1 cellular context compared by ENCODE assay signal in the genomic region with DNA sequence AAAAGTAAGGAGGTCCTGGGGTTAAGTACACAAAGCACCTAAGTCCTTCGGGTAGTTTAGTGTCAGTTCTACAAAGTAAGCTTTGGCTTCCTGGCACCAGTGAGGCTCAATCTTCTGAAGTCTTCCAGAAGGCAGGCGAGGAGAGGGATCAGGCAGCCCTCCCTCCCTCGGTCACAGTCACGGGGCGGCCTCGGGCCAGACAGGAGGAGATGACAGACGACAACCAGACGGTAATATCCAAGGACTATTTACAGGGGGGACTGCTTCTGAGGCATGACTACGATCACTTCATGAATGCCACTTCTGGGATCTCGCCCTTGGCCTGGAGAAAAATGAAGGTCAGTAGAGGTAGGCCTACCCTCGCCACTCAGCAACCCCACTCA.
TF ChIP-seq lines count a peak whose summit lies in the region.

No MANE protein-coding gene starts in this region.

TF ChIP-seq in K562, 482 proteins besides CTCF, POLR2A, EP300 and RAD21 (continued from another document):
- TF ChIP-seq, protein P1, sequence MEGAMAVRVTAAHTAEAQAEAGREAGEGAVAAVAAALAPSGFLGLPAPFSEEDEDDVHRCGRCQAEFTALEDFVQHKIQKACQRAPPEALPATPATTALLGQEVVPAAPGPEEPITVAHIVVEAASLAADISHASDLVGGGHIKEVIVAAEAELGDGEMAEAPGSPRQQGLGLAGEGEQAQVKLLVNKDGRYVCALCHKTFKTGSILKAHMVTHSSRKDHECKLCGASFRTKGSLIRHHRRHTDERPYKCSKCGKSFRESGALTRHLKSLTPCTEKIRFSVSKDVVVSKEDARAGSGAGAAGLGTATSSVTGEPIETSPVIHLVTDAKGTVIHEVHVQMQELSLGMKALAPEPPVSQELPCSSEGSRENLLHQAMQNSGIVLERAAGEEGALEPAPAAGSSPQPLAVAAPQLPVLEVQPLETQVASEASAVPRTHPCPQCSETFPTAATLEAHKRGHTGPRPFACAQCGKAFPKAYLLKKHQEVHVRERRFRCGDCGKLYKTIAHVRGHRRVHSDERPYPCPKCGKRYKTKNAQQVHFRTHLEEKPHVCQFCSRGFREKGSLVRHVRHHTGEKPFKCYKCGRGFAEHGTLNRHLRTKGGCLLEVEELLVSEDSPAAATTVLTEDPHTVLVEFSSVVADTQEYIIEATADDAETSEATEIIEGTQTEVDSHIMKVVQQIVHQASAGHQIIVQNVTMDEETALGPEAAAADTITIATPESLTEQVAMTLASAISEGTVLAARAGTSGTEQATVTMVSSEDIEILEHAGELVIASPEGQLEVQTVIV (CRISPR knock-in tag; IDR thresholded peaks at IDR 0.05; ENCODE audit: borderline replicate concordance), result no peak
- TF ChIP-seq IFI16 (CRISPR knock-in tag; IDR thresholded peaks at IDR 0.05) (no peak), DEAF1 (CRISPR knock-in tag; IDR thresholded peaks at IDR 0.05) (no peak), ETV1 (tag; conservative IDR thresholded peaks at IDR 0.05; ENCODE audit: low read depth) (no peak)
